Comparison of ENCODE assay signal across 13 cellular contexts in the genomic region with DNA sequence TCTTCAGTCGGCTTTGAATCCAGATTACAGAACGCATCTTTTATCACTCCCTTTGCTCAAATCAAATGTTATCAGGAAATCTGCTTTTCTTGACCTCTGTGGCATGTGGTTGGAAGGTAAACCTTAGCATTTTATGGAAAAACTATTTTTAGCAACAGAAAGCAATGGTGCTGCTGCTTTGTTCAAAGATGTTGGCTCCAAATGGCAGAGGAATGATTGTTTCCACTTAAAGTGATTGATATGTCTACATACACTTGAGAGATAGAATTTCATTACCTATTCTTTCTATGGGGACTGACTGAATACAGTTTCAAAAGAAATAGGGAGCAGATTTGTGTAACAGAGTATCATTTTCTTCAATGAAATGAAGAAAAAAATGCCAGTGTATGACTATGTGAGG.
"Had no signal": no experiment of that assay in that cellular context is flagged by ENCODE, and none has a peak within 500 bp of the region (broad histone marks: within the 10 kb centered on the region; RNA-seq: fewer than 3 reads in every experiment).

No MANE protein-coding gene starts in this region.

- ATAC-seq: activated CD8-positive, alpha-beta T cell treated with anti-CD3 and anti-CD28 coated beads, Interleukin-2, amount 10 ng/mL, durations not matched to agents 7 days and 5 days had no signal

- H3K27ac ChIP-seq: cardiac muscle cell, esophagus muscularis mucosa, neutrophil, right atrium auricular region, thyroid gland had no signal

- H3K4me2 ChIP-seq: smooth muscle cell had no signal

- H3K4me3 ChIP-seq: cardiac muscle cell, esophagus muscularis mucosa, right atrium auricular region, smooth muscle cell, thyroid gland had no signal

- H3K36me3 ChIP-seq: cardiac muscle cell, esophagus muscularis mucosa, neutrophil, right atrium auricular region, thyroid gland had no signal

- DNase-seq: activated CD4-positive, alpha-beta T cell treated with anti-CD3 and anti-CD28 coated beads for 48 hours; activated CD8-positive, alpha-beta memory T cell treated with anti-CD3 and anti-CD28 coated beads, Interleukin-2, amount 50 U/mL, for 48 hours; activated CD8-positive, alpha-beta T cell treated with anti-CD3 and anti-CD28 coated beads, Interleukin-2, amount 10 ng/mL, durations not matched to agents 7 days and 5 days; activated naive CD4-positive, alpha-beta T cell treated with Interleukin-2 at 50 U/mL for 16 hours; hypothalamus; kidney glomerular epithelial cell; posterior cingulate gyrus; thyroid gland had no signal

- H3K9me3 ChIP-seq: esophagus muscularis mucosa, neutrophil, right atrium auricular region, thyroid gland had no signal

- H3K27me3 ChIP-seq: cardiac muscle cell, esophagus muscularis mucosa, neutrophil, right atrium auricular region, thyroid gland had no signal
